In genomic region chr11:116772443-116773202, GRCh38 we compare ENCODE assay signal across 1 cellular context.
TF ChIP-seq lines count a peak whose summit lies in the region.

A gene with protein sequence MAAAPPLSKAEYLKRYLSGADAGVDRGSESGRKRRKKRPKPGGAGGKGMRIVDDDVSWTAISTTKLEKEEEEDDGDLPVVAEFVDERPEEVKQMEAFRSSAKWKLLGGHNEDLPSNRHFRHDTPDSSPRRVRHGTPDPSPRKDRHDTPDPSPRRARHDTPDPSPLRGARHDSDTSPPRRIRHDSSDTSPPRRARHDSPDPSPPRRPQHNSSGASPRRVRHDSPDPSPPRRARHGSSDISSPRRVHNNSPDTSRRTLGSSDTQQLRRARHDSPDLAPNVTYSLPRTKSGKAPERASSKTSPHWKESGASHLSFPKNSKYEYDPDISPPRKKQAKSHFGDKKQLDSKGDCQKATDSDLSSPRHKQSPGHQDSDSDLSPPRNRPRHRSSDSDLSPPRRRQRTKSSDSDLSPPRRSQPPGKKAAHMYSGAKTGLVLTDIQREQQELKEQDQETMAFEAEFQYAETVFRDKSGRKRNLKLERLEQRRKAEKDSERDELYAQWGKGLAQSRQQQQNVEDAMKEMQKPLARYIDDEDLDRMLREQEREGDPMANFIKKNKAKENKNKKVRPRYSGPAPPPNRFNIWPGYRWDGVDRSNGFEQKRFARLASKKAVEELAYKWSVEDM (minus strand): TSS chr11:116772987. CDS start chr11:116772964, 23 bp downstream.

TF ChIP-seq in GM12878, 131 proteins besides CTCF, POLR2A, EP300 and RAD21 (continued from another document and continues in another):
- TF ChIP-seq, protein P1, sequence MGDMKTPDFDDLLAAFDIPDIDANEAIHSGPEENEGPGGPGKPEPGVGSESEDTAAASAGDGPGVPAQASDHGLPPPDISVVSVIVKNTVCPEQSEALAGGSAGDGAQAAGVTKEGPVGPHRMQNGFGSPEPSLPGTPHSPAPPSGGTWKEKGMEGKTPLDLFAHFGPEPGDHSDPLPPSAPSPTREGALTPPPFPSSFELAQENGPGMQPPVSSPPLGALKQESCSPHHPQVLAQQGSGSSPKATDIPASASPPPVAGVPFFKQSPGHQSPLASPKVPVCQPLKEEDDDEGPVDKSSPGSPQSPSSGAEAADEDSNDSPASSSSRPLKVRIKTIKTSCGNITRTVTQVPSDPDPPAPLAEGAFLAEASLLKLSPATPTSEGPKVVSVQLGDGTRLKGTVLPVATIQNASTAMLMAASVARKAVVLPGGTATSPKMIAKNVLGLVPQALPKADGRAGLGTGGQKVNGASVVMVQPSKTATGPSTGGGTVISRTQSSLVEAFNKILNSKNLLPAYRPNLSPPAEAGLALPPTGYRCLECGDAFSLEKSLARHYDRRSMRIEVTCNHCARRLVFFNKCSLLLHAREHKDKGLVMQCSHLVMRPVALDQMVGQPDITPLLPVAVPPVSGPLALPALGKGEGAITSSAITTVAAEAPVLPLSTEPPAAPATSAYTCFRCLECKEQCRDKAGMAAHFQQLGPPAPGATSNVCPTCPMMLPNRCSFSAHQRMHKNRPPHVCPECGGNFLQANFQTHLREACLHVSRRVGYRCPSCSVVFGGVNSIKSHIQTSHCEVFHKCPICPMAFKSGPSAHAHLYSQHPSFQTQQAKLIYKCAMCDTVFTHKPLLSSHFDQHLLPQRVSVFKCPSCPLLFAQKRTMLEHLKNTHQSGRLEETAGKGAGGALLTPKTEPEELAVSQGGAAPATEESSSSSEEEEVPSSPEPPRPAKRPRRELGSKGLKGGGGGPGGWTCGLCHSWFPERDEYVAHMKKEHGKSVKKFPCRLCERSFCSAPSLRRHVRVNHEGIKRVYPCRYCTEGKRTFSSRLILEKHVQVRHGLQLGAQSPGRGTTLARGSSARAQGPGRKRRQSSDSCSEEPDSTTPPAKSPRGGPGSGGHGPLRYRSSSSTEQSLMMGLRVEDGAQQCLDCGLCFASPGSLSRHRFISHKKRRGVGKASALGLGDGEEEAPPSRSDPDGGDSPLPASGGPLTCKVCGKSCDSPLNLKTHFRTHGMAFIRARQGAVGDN (IDR thresholded peaks at IDR 0.05), result peak; percentile 66; the same call in 1 of the 2 replicates
- no peak for TF ChIP-seq MTA2 (IDR thresholded peaks at IDR 0.05; ENCODE audit: low read depth)
- no peak for TF ChIP-seq EZH2 (IDR thresholded peaks at IDR 0.05; ENCODE audit: borderline replicate concordance, control insufficient read depth, low read depth, low read length)
- TF ChIP-seq CREM (IDR thresholded peaks at IDR 0.05; ENCODE audit: low read depth), result peak; percentile 88
- TF ChIP-seq KLF5 (IDR thresholded peaks at IDR 0.05; ENCODE audit: partially characterized antibody), result peak; percentile 72
- TF ChIP-seq TARDBP (IDR thresholded peaks at IDR 0.05; ENCODE audit: borderline replicate concordance), result peak; percentile 72; the same call in 1 of the 2 replicates
- peak; percentile 72 for TF ChIP-seq RUNX3 (IDR thresholded peaks at IDR 0.05; ENCODE audit: low read length)
- TF ChIP-seq CEBPZ (IDR thresholded peaks at IDR 0.05; ENCODE audit: low read depth, low read length), result no peak
- no peak for TF ChIP-seq PRDM15 (CRISPR knock-in tag; IDR thresholded peaks at IDR 0.05)
- TF ChIP-seq, protein P2, sequence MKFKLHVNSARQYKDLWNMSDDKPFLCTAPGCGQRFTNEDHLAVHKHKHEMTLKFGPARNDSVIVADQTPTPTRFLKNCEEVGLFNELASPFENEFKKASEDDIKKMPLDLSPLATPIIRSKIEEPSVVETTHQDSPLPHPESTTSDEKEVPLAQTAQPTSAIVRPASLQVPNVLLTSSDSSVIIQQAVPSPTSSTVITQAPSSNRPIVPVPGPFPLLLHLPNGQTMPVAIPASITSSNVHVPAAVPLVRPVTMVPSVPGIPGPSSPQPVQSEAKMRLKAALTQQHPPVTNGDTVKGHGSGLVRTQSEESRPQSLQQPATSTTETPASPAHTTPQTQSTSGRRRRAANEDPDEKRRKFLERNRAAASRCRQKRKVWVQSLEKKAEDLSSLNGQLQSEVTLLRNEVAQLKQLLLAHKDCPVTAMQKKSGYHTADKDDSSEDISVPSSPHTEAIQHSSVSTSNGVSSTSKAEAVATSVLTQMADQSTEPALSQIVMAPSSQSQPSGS (IDR thresholded peaks at IDR 0.05; ENCODE audit: low read length), result no peak
- no peak; the same call in none of the 2 replicates for TF ChIP-seq NR2F1 (conservative IDR thresholded peaks at IDR 0.05)
- TF ChIP-seq SREBF1 (IDR thresholded peaks at IDR 0.05; ENCODE audit: low read length), result no peak; the same call in 1 of the 2 replicates
- 0 out of 2 replicates have a peak, but pooled peaks have one; percentile 24 for TF ChIP-seq SMARCA5 (IDR thresholded peaks at IDR 0.05)
- TF ChIP-seq MTA3 (IDR thresholded peaks at IDR 0.05; ENCODE audit: borderline replicate concordance, low read length), result no peak
- TF ChIP-seq NBN (IDR thresholded peaks at IDR 0.05), result peak; percentile 89
- TF ChIP-seq ZNF384 (IDR thresholded peaks at IDR 0.05; ENCODE audit: borderline replicate concordance, low read depth, low read length), result no peak
- TF ChIP-seq, protein P3, sequence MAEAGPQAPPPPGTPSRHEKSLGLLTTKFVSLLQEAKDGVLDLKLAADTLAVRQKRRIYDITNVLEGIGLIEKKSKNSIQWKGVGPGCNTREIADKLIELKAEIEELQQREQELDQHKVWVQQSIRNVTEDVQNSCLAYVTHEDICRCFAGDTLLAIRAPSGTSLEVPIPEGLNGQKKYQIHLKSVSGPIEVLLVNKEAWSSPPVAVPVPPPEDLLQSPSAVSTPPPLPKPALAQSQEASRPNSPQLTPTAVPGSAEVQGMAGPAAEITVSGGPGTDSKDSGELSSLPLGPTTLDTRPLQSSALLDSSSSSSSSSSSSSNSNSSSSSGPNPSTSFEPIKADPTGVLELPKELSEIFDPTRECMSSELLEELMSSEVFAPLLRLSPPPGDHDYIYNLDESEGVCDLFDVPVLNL (IDR thresholded peaks at IDR 0.05; ENCODE audit: low read depth, low read length), result no peak
- peak; percentile 86; the same call in 1 of the 2 replicates for TF ChIP-seq POLR2AphosphoS5 (IDR thresholded peaks at IDR 0.05; ENCODE audit: low read length)
- TF ChIP-seq KDM1A (IDR thresholded peaks at IDR 0.05; ENCODE audit: borderline replicate concordance), result no peak
- TF ChIP-seq, protein P4, sequence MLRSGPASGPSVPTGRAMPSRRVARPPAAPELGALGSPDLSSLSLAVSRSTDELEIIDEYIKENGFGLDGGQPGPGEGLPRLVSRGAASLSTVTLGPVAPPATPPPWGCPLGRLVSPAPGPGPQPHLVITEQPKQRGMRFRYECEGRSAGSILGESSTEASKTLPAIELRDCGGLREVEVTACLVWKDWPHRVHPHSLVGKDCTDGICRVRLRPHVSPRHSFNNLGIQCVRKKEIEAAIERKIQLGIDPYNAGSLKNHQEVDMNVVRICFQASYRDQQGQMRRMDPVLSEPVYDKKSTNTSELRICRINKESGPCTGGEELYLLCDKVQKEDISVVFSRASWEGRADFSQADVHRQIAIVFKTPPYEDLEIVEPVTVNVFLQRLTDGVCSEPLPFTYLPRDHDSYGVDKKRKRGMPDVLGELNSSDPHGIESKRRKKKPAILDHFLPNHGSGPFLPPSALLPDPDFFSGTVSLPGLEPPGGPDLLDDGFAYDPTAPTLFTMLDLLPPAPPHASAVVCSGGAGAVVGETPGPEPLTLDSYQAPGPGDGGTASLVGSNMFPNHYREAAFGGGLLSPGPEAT (IDR thresholded peaks at IDR 0.05; ENCODE audit: low read depth), result peak; percentile 92
- TF ChIP-seq TCF7 (IDR thresholded peaks at IDR 0.05; ENCODE audit: borderline replicate concordance), result no peak
- TF ChIP-seq CHD1 (IDR thresholded peaks at IDR 0.05; ENCODE audit: low read depth, low read length), result no peak
- TF ChIP-seq TCF3 (IDR thresholded peaks at IDR 0.05; ENCODE audit: borderline replicate concordance, insufficient read depth, low read depth, low read length), result peak; percentile 92
- TF ChIP-seq BCL11A (IDR thresholded peaks at IDR 0.05; ENCODE audit: low read depth, low read length), result peak; percentile 29; the same call in 1 of the 2 replicates
- TF ChIP-seq BACH1 (IDR thresholded peaks at IDR 0.05; ENCODE audit: borderline replicate concordance), result peak; percentile 35; the same call in 1 of the 2 replicates
- TF ChIP-seq MEF2B (IDR thresholded peaks at IDR 0.05; ENCODE audit: partially characterized antibody, poor library complexity, severe bottlenecking), result no peak
- no peak for TF ChIP-seq ETV6 (conservative IDR thresholded peaks at IDR 0.05 in 1 of 2, IDR thresholded peaks at IDR 0.05 in 1 of 2; ENCODE audit: borderline replicate concordance in 1 of 2, low read depth in 1 of 2)
- no peak for TF ChIP-seq SUPT20H (IDR thresholded peaks at IDR 0.05; ENCODE audit: borderline replicate concordance, control insufficient read depth, low read depth, low read length)
- no peak; the same call in 1 of the 2 replicates for TF ChIP-seq POLR2AphosphoS2 (IDR thresholded peaks at IDR 0.05; ENCODE audit: low read depth, low read length)
- no peak for TF ChIP-seq SKIL (IDR thresholded peaks at IDR 0.05; ENCODE audit: low read depth, poor library complexity, severe bottlenecking)
- 0 out of 2 replicates have a peak, but pooled peaks have one; percentile 75 for TF ChIP-seq PML (IDR thresholded peaks at IDR 0.05; ENCODE audit: low read length)
- TF ChIP-seq TBL1XR1 (IDR thresholded peaks at IDR 0.05; ENCODE audit: low read depth, low read length), result no peak; the same call in 1 of the 2 replicates
- no peak for TF ChIP-seq CEBPB (IDR thresholded peaks at IDR 0.05; ENCODE audit: borderline replicate concordance in 1 of 2, low read depth in 2 of 2, low read length in 2 of 2)
- peak; percentile 73 for TF ChIP-seq RELA (IDR thresholded peaks at IDR 0.05; ENCODE audit: borderline replicate concordance, partially characterized antibody)
- no peak for TF ChIP-seq RAD51 (IDR thresholded peaks at IDR 0.05)
- peak; percentile 78 for TF ChIP-seq SP1 (IDR thresholded peaks at IDR 0.05; ENCODE audit: low read depth, low read length)
- peak; percentile 5; the same call in 1 of the 2 replicates for TF ChIP-seq IRF4 (IDR thresholded peaks at IDR 0.05; ENCODE audit: low read depth, low read length)
- peak; percentile 41 for TF ChIP-seq SIX5 (IDR thresholded peaks at IDR 0.05; ENCODE audit: low read depth, low read length, severe bottlenecking)
